ENCODE assay signal across 12 cellular contexts in the genomic region with DNA sequence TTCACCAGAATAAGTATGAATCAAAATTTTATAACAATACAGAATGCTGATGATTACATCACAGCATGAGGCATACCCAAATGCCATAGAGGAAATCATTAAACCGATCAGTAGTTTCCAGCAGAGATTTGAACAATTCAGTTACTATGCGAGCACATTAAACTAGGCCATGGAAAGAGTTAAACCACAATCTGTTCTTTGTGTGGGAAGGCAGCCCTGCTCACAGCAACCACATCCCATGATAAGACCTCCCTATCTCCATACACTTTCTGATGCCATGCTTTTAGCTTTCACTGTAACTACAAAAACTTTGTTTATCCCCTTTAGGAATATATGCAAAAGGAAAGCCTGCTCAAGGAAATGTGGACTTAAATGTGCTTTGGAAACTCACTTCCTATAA. TPM values are rescaled to one million over a fixed set of nuclear protein-coding genes. Genes with fewer than 3 reads are reported as not detected.
DNase-seq lines count a peak whose midpoint lies in the region; ATAC-seq, FAIRE-seq and TF ChIP-seq lines count a peak whose summit lies in the region.
"Had no signal": no experiment of that assay in that cellular context is flagged by ENCODE, and none has a peak within 500 bp of the region (broad histone marks: within the 10 kb centered on the region; RNA-seq: fewer than 3 reads in every experiment).

No MANE protein-coding gene starts in this region.

- 24% methylated on average over 2 of the region's 2 CpGs for WGBS in suprapubic skin

- H3K27ac ChIP-seq in astrocyte (ENCODE audit: low read depth, low read length) (peak overlapping the region; percentile 21), right atrium auricular region (peak overlapping the region; percentile 94 to 100), suprapubic skin (peak overlapping the region; percentile 25)
- H3K27ac ChIP-seq: parathyroid adenoma had no signal

- H3K36me3 ChIP-seq in astrocyte (ENCODE audit: insufficient read depth, low read length) (no peaks in the 10 kb centered on the region), right atrium auricular region (no peaks in the 10 kb centered on the region), suprapubic skin (no peaks in the 10 kb centered on the region)

- no peak for TF ChIP-seq POLR2A in suprapubic skin (IDR thresholded peaks at IDR 0.05)

- ATAC-seq in GM18861 (IDR thresholded peaks at IDR 0.05; ENCODE audit: unreplicated experiment) = no peak

- H3K4me2 ChIP-seq in astrocyte (ENCODE audit: low read length) = peak overlapping the region; percentile 96

- H3K27me3 Mint-ChIP-seq in astrocyte (ENCODE audit: low read depth, unreplicated experiment) = peaks cover 20% of the 10 kb centered on the region
- peaks cover 18% of the 10 kb centered on the region for H3K27me3 Mint-ChIP-seq in HFFc6 (ENCODE audit: insufficient read depth)

- H3K4me3 Mint-ChIP-seq in astrocyte (ENCODE audit: unreplicated experiment) (no peak overlapping the region), HFFc6 (no peak overlapping the region)
- H3K4me3 Mint-ChIP-seq: activated CD4-positive, alpha-beta T cell treated with anti-CD3 and anti-CD28 coated beads, Interleukin-2, amount 10 ng/mL, durations not matched to agents 24 days and 14 days had no signal

- H3K79me2 ChIP-seq in astrocyte (ENCODE audit: insufficient read depth, low read length) = peaks cover 93% of the 10 kb centered on the region
- H3K79me2 ChIP-seq: parathyroid adenoma had no signal

- H3K9me3 Mint-ChIP-seq in astrocyte (ENCODE audit: unreplicated experiment) (no peaks in the 10 kb centered on the region), HFFc6 (no peaks in the 10 kb centered on the region)
- H3K9me3 Mint-ChIP-seq: activated CD4-positive, alpha-beta T cell treated with anti-CD3 and anti-CD28 coated beads, Interleukin-2, amount 10 ng/mL, durations not matched to agents 24 days and 14 days had no signal

- peaks cover 38% of the 10 kb centered on the region for H3K4me1 ChIP-seq in astrocyte (ENCODE audit: insufficient read depth, low read length)
- peaks cover 0 to 49% of the 10 kb centered on the region in 2 donors for H3K4me1 ChIP-seq in right atrium auricular region
- H3K4me1 ChIP-seq in suprapubic skin = peaks cover 39% of the 10 kb centered on the region
- H3K4me1 ChIP-seq: parathyroid adenoma had no signal

- TF ChIP-seq CTCF in astrocyte (IDR thresholded peaks at IDR 0.05; ENCODE audit: insufficient read depth, low read depth, low read length) (no peak), right atrium auricular region (IDR thresholded peaks at IDR 0.05) (no peak), suprapubic skin (IDR thresholded peaks at IDR 0.05) (no peak), HFFc6 (IDR thresholded peaks at IDR 0.05) (no peak)

- no peaks in the 10 kb centered on the region for H3K9me3 ChIP-seq in astrocyte (ENCODE audit: insufficient read depth, low read depth, low read length)
- H3K9me3 ChIP-seq in right atrium auricular region = no peaks in the 10 kb centered on the region
- no peaks in the 10 kb centered on the region for H3K9me3 ChIP-seq in suprapubic skin

- H3K4me3 ChIP-seq in astrocyte (ENCODE audit: insufficient read depth, low read depth, low read length) = peak overlapping the region; percentile 88
- H3K4me3 ChIP-seq in right atrium auricular region = peak overlapping the region; percentile 77 to 85
- H3K4me3 ChIP-seq in suprapubic skin = peak overlapping the region; percentile 71

- peaks cover 10% of the 10 kb centered on the region for H3K36me3 Mint-ChIP-seq in astrocyte (ENCODE audit: low read depth, unreplicated experiment)
- no peaks in the 10 kb centered on the region for H3K36me3 Mint-ChIP-seq in HFFc6 (ENCODE audit: low read depth)

- H3K27me3 ChIP-seq in astrocyte (ENCODE audit: insufficient read depth, low read length) (no peaks in the 10 kb centered on the region), right atrium auricular region (no peaks in the 10 kb centered on the region), suprapubic skin (no peaks in the 10 kb centered on the region)

- FAIRE-seq in astrocyte (lab: Jason Lieb, UNC) = peak; percentile 74

- peaks cover 5% of the 10 kb centered on the region for H4K20me1 ChIP-seq in astrocyte (ENCODE audit: insufficient read depth, low read length)

- peak overlapping the region; percentile 50 for H3K9ac ChIP-seq in astrocyte (ENCODE audit: low read length)
- H3K9ac ChIP-seq: parathyroid adenoma had no signal

- H3K4me1 Mint-ChIP-seq in astrocyte (ENCODE audit: low read depth, unreplicated experiment) (peaks cover 8% of the 10 kb centered on the region), HFFc6 (ENCODE audit: low read depth) (peaks cover 14% of the 10 kb centered on the region)

- no peak overlapping the region for H2AFZ ChIP-seq in astrocyte (ENCODE audit: low read depth, low read length)
- H2AFZ ChIP-seq: parathyroid adenoma had no signal

- DNase-seq in NCI-H226 (peak; percentile 77), astrocyte (ENCODE audit: low read depth) (peak; percentile 95), right atrium auricular region (ENCODE audit: low spot score) (no peak), suprapubic skin (ENCODE audit: low spot score in 2 of 2) (no peak), NCI-H1105 (lab: John Stamatoyannopoulos, UW) (no peak), HFFc6 (no peak)
- DNase-seq in activated CD8-positive, alpha-beta memory T cell treated with anti-CD3 and anti-CD28 coated beads, Interleukin-2, amount 50 U/mL, for 4 hours = no peak
- DNase-seq: activated CD4-positive, alpha-beta T cell treated with anti-CD3 and anti-CD28 coated beads, Interleukin-2, amount 10 ng/mL, durations not matched to agents 24 days and 14 days; erythroblast; NCI-H187 had no signal

- H3K27ac Mint-ChIP-seq in astrocyte (ENCODE audit: unreplicated experiment) (no peak overlapping the region), HFFc6 (no peak overlapping the region)
- H3K27ac Mint-ChIP-seq: activated CD4-positive, alpha-beta T cell treated with anti-CD3 and anti-CD28 coated beads, Interleukin-2, amount 10 ng/mL, durations not matched to agents 24 days and 14 days had no signal

- TF ChIP-seq EP300 in suprapubic skin (IDR thresholded peaks at IDR 0.05) = no peak

RNA-seq across cellular contexts. Expression of a gene that starts 4.5 kb away (rescaled TPM):
- total RNA-seq in astrocyte (8.8 and 9.4 TPM in 2 replicates), right atrium auricular region (10 to 100 TPM; 74.4 to 80.1 TPM), suprapubic skin (100 to 1,000 TPM in 2 of 4 donors, 10 to 100 TPM in 2; 90.4 to 204 (median 112) TPM)
- 1 to 10 TPM in 4 of 6 experiments, under 1 TPM in 2; 0.69 to 6.2 (median 4.4) TPM for total RNA-seq in HFFc6 (2021; fragmentation: NEBNext Ultra II Directional; extraction: Animal tissue kit (Norgen Biotek cat#: 25700))
- total RNA-seq: activated CD4-positive, alpha-beta T cell treated with anti-CD3 and anti-CD28 coated beads, Interleukin-2, amount 10 ng/mL, durations not matched to agents 24 days and 14 days had no signal

Comparison
In these comparisons a context has a peak if more than half of its experiments do, and no peak if none do; other contexts are left out.
1. DNase-seq: peak in NCI-H226 (single experiment) and astrocyte (single experiment); none in right atrium auricular region (single experiment), suprapubic skin (0 of 2), activated CD8-positive, alpha-beta memory T cell treated with anti-CD3 and anti-CD28 coated beads, Interleukin-2, amount 50 U/mL, for 4 hours (single experiment), NCI-H1105 (single experiment) and HFFc6 (single experiment).
2. H3K27ac ChIP-seq: peak in every context shown above with its lines; median percentile 97 in right atrium auricular region; 25 in suprapubic skin; 21 in astrocyte.
3. Peak in every context shown above with its lines, with median percentiles within 50 percentile points of each other: H3K4me3 ChIP-seq.